Comparison of ENCODE assay signal across 18 cellular contexts in genomic region chr17:56142325-56142724, GRCh38. TPM values are rescaled to one million over a fixed set of nuclear protein-coding genes. Genes with fewer than 3 reads are reported as not detected.
DNase-seq lines count a peak whose midpoint lies in the region; ATAC-seq, FAIRE-seq and TF ChIP-seq lines count a peak whose summit lies in the region.
"Had no signal": no experiment of that assay in that cellular context is flagged by ENCODE, and none has a peak within 500 bp of the region (broad histone marks: within the 10 kb centered on the region; RNA-seq: fewer than 3 reads in every experiment).

No MANE protein-coding gene starts in this region.

- H3K36me3 ChIP-seq in ACC112 (ENCODE audit: insufficient read depth, low read length): no peaks in the 10 kb centered on the region
- H3K36me3 ChIP-seq in gastroesophageal sphincter: no peaks in the 10 kb centered on the region

- peak; percentile 96 for DNase-seq in HFFc6
- DNase-seq in astrocyte of the cerebellum (ENCODE audit: low read depth): peak; percentile 93
- no peak for DNase-seq in osteocyte (ENCODE audit: extremely low spot score, unreplicated experiment)
- no peak for DNase-seq in GM12891 (ENCODE audit: insufficient read length, low spot score)
- DNase-seq in stimulated activated CD4-positive, alpha-beta T cell treated with anti-CD3 and anti-CD28 coated beads, Interleukin-1b, Interleukin-23, amount 100 ng/mL, for 48 hours: no peak
- DNase-seq: activated CD4-positive, alpha-beta T cell treated with anti-CD3 and anti-CD28 coated beads, Interleukin-2, amount 10 ng/mL, durations not matched to agents 7 days and 5 days; activated naive CD8-positive, alpha-beta T cell treated with anti-CD3 and anti-CD28 coated beads for 36 hours; Calu3; GF-D8; NCI-H1092 had no signal

- peak overlapping the region; percentile 51 for H3K4me3 Mint-ChIP-seq in HFFc6
- no peak overlapping the region for H3K4me3 Mint-ChIP-seq in osteocyte (ENCODE audit: unreplicated experiment)
- H3K4me3 Mint-ChIP-seq: activated CD4-positive, alpha-beta T cell treated with anti-CD3 and anti-CD28 coated beads, Interleukin-2, amount 10 ng/mL, durations not matched to agents 7 days and 5 days; activated naive CD8-positive, alpha-beta T cell treated with anti-CD3 and anti-CD28 coated beads for 36 hours had no signal

- peaks cover 20% of the 10 kb centered on the region for H3K4me1 ChIP-seq in ACC112 (ENCODE audit: control insufficient read depth, insufficient read depth, low read length, unreplicated experiment)
- no peaks in the 10 kb centered on the region for H3K4me1 ChIP-seq in gastroesophageal sphincter

- ATAC-seq in gastroesophageal sphincter: peak; percentile 88
- no peak for ATAC-seq in GM19324 (IDR thresholded peaks at IDR 0.05; ENCODE audit: low FRiP score, unreplicated experiment)
- ATAC-seq: HepG2, left lobe of liver had no signal

- TF ChIP-seq POLR2A in gastroesophageal sphincter (IDR thresholded peaks at IDR 0.05): no peak
- no peak for TF ChIP-seq POLR2A in GM12891 (IDR thresholded peaks at IDR 0.05; ENCODE audit: low read depth, low read length)

- H3K27ac Mint-ChIP-seq in HFFc6 (peak overlapping the region; percentile 83), osteocyte (ENCODE audit: unreplicated experiment) (no peak overlapping the region)
- H3K27ac Mint-ChIP-seq: activated CD4-positive, alpha-beta T cell treated with anti-CD3 and anti-CD28 coated beads, Interleukin-2, amount 10 ng/mL, durations not matched to agents 7 days and 5 days; activated naive CD8-positive, alpha-beta T cell treated with anti-CD3 and anti-CD28 coated beads for 36 hours had no signal

- H3K4me3 ChIP-seq in ACC112 (ENCODE audit: low read depth, low read length) (peak overlapping the region; percentile 11; the same call in 1 of the 2 replicates), astrocyte of the cerebellum (ENCODE audit: low read depth, low read length) (no peak overlapping the region), gastroesophageal sphincter (no peak overlapping the region)

- TF ChIP-seq EP300 in gastroesophageal sphincter (IDR thresholded peaks at IDR 0.05): no peak

- H3K4me1 Mint-ChIP-seq in HFFc6 (ENCODE audit: low read depth) (peaks cover 60% of the 10 kb centered on the region), osteocyte (ENCODE audit: unreplicated experiment) (no peaks in the 10 kb centered on the region)
- H3K4me1 Mint-ChIP-seq: activated CD4-positive, alpha-beta T cell treated with anti-CD3 and anti-CD28 coated beads, Interleukin-2, amount 10 ng/mL, durations not matched to agents 7 days and 5 days; activated naive CD8-positive, alpha-beta T cell treated with anti-CD3 and anti-CD28 coated beads for 36 hours had no signal

- H3K9me3 Mint-ChIP-seq in HFFc6 (no peaks in the 10 kb centered on the region), osteocyte (ENCODE audit: unreplicated experiment) (peaks cover 3% of the 10 kb centered on the region)
- H3K9me3 Mint-ChIP-seq: activated CD4-positive, alpha-beta T cell treated with anti-CD3 and anti-CD28 coated beads, Interleukin-2, amount 10 ng/mL, durations not matched to agents 7 days and 5 days; activated naive CD8-positive, alpha-beta T cell treated with anti-CD3 and anti-CD28 coated beads for 36 hours had no signal

- in situ Hi-C loops in astrocyte of the cerebellum (cut with HindIII; ENCODE audit: low sequenced_read_pairs): no loop called here

- H3K27ac ChIP-seq in ACC112 (ENCODE audit: low read depth, low read length) (peak overlapping the region; percentile 58), gastroesophageal sphincter (peak overlapping the region in 1 of 4 donors; percentile 32)
- H3K27ac ChIP-seq: epithelial cell of prostate had no signal

- no peaks in the 10 kb centered on the region for H3K79me2 ChIP-seq in ACC112 (ENCODE audit: control insufficient read depth, insufficient read depth, low read length, unreplicated experiment)

- peaks cover 7% of the 10 kb centered on the region; the same call in 1 of the 2 replicates for H3K36me3 Mint-ChIP-seq in HFFc6 (ENCODE audit: low read depth)
- no peaks in the 10 kb centered on the region for H3K36me3 Mint-ChIP-seq in osteocyte (ENCODE audit: unreplicated experiment)
- H3K36me3 Mint-ChIP-seq: activated naive CD8-positive, alpha-beta T cell treated with anti-CD3 and anti-CD28 coated beads for 36 hours had no signal

- 63% methylated on average over 1 of the region's 1 CpG for WGBS in gastroesophageal sphincter (ENCODE audit: low coverage in 1 of 2), 2 donors

- H3K27me3 ChIP-seq in ACC112 (ENCODE audit: insufficient read depth, low read length) (no peaks in the 10 kb centered on the region), gastroesophageal sphincter (no peaks in the 10 kb centered on the region)

- H3K27me3 Mint-ChIP-seq in HFFc6 (ENCODE audit: insufficient read depth) (peaks cover 2% of the 10 kb centered on the region; the same call in 1 of the 2 replicates), osteocyte (ENCODE audit: unreplicated experiment) (no peaks in the 10 kb centered on the region)

- no peaks in the 10 kb centered on the region for H3K9me3 ChIP-seq in gastroesophageal sphincter

- no peak for FAIRE-seq in GM12891 (lab: Jason Lieb, UNC)
- FAIRE-seq: A204.1, HepG2 had no signal

- TF ChIP-seq CTCF in HFFc6 (IDR thresholded peaks at IDR 0.05) (no peak), astrocyte of the cerebellum (IDR thresholded peaks at IDR 0.05; ENCODE audit: low read depth, low read length, missing control alignments) (no peak), gastroesophageal sphincter (IDR thresholded peaks at IDR 0.05) (no peak), osteocyte (IDR thresholded peaks at IDR 0.05) (no peak)

- peak overlapping the region; percentile 59 for H2AFZ ChIP-seq in ACC112 (ENCODE audit: low read length, unreplicated experiment)

TF ChIP-seq in GM12891, 5 proteins besides CTCF, POLR2A, EP300 and RAD21:
- TF ChIP-seq PAX5 (IDR thresholded peaks at IDR 0.05; ENCODE audit: insufficient read depth, low read length, severe bottlenecking) (no peak), POLR2AphosphoS5 (IDR thresholded peaks at IDR 0.05; ENCODE audit: low read depth, low read length) (no peak), TAF1 (IDR thresholded peaks at IDR 0.05; ENCODE audit: low read depth, low read length) (no peak), POU2F2 (IDR thresholded peaks at IDR 0.05; ENCODE audit: low read depth, low read length) (no peak), SPI1 (IDR thresholded peaks at IDR 0.05; ENCODE audit: low read depth, low read length) (no peak)
TF ChIP-seq in GM12891: peak in this region for 0.

RNA-seq across cellular contexts. Expression of gene ANKFN1, which starts 10.9 kb away (rescaled TPM):
- total RNA-seq in HFFc6 (2021; fragmentation: NEBNext Ultra II Directional; extraction: Animal tissue kit (Norgen Biotek cat#: 25700)): under 1 TPM; 0.07 to 0.81 (median 0.45) TPM
- total RNA-seq in gastroesophageal sphincter (1 to 10 TPM in 1 of 4 donors, under 1 TPM in 3; 0.13 to 1.4 (median 0.75) TPM), osteocyte (not detected in 2 replicates)
- polyA plus RNA-seq in GM12891 (2012; ENCODE audit: low read depth, missing spikeins): 0.04 TPM
- total RNA-seq: activated CD4-positive, alpha-beta T cell treated with anti-CD3 and anti-CD28 coated beads, Interleukin-2, amount 10 ng/mL, durations not matched to agents 7 days and 5 days; activated naive CD8-positive, alpha-beta T cell treated with anti-CD3 and anti-CD28 coated beads for 36 hours; Calu3; chondrocyte; HepG2; left lobe of liver had no signal
- polyA plus RNA-seq: HepG2 had no signal

Comparison
In these comparisons a context has a peak if more than half of its experiments do, and no peak if none do; other contexts are left out.
1. DNase-seq: peak in HFFc6 (single experiment) and astrocyte of the cerebellum (single experiment); none in osteocyte (single experiment), GM12891 (single experiment) and stimulated activated CD4-positive, alpha-beta T cell treated with anti-CD3 and anti-CD28 coated beads, Interleukin-1b, Interleukin-23, amount 100 ng/mL, for 48 hours (single experiment).